In genomic region chr20:23832775-23833508, GRCh38 we compare ENCODE assay signal across 24 cellular contexts. TPM values are rescaled to one million over a fixed set of nuclear protein-coding genes. Genes with fewer than 3 reads are reported as not detected.
DNase-seq lines count a peak whose midpoint lies in the region; ATAC-seq and TF ChIP-seq lines count a peak whose summit lies in the region.
"Had no signal": no experiment of that assay in that cellular context is flagged by ENCODE, and none has a peak within 500 bp of the region (broad histone marks: within the 10 kb centered on the region; RNA-seq: fewer than 3 reads in every experiment).

No MANE protein-coding gene starts in this region.

- TF ChIP-seq POLR2A in gastroesophageal sphincter (IDR thresholded peaks at IDR 0.05) = no peak

- H3K27ac ChIP-seq in DND-41 (ENCODE audit: low read length) (no peak overlapping the region), VCaP (peak overlapping the region; percentile 86), gastroesophageal sphincter (no peak overlapping the region), OCI-LY7 (ENCODE audit: low read depth, low read length, poor library complexity, severe bottlenecking) (no peak overlapping the region)
- H3K27ac ChIP-seq: A549; BLaER1 treated with 17β-estradiol and CSF1 and Interleukin-3, amounts not matched to agents 10 nM and 100 nM; Peyer's patch had no signal

- H3K9me2 ChIP-seq in OCI-LY7 (ENCODE audit: insufficient read depth, low read length) = no peaks in the 10 kb centered on the region

- H3K27me3 ChIP-seq in DND-41 (ENCODE audit: insufficient read depth, low read length, poor library complexity) = no peaks in the 10 kb centered on the region
- H3K27me3 ChIP-seq in gastroesophageal sphincter = peaks cover 6% of the 10 kb centered on the region
- H3K27me3 ChIP-seq: BLaER1 treated with 17β-estradiol and CSF1 and Interleukin-3, amounts not matched to agents 10 nM and 100 nM; Peyer's patch had no signal

- WGBS in gastroesophageal sphincter (ENCODE audit: low coverage in 1 of 2), 2 donors = 48 to 68% methylated on average over 2 to 3 of the region's 3 CpGs

- H3K36me3 ChIP-seq in DND-41 (ENCODE audit: insufficient read depth, low read length) (no peaks in the 10 kb centered on the region), gastroesophageal sphincter (no peaks in the 10 kb centered on the region), OCI-LY7 (ENCODE audit: insufficient read depth, low read length) (no peaks in the 10 kb centered on the region)
- H3K36me3 ChIP-seq: BLaER1 treated with 17β-estradiol and CSF1 and Interleukin-3, amounts not matched to agents 10 nM and 100 nM; Peyer's patch had no signal

- no peak overlapping the region for H3K9ac ChIP-seq in DND-41 (ENCODE audit: low read depth, low read length)
- H3K9ac ChIP-seq: BLaER1 treated with 17β-estradiol and CSF1 and Interleukin-3, amounts not matched to agents 10 nM and 100 nM had no signal

- no peak overlapping the region for H2AFZ ChIP-seq in DND-41 (ENCODE audit: low read depth, low read length)
- no peak overlapping the region for H2AFZ ChIP-seq in OCI-LY7 (ENCODE audit: low read length)

- H3K4me1 ChIP-seq in DND-41 (ENCODE audit: insufficient read depth, low read length) (no peaks in the 10 kb centered on the region), gastroesophageal sphincter (no peaks in the 10 kb centered on the region), OCI-LY7 (ENCODE audit: insufficient read depth, low read length, poor library complexity, severe bottlenecking) (no peaks in the 10 kb centered on the region)
- H3K4me1 ChIP-seq: Peyer's patch had no signal

- POLR2A ChIA-PET in OCI-LY7 (lab: Charles Lee) = interaction anchor here (0.7 kb wide), 1 partner anchor 13 kb away, joined by 3 read pairs; no protein-coding TSS in a partner anchor

- intact Hi-C loops in OCI-LY7 (cut with micrococcal nuclease; ENCODE audit: unreplicated experiment) = no loop called here

- H3K4me3 ChIP-seq in DND-41 (ENCODE audit: low read depth in 1 of 2, low read length in 2 of 2) = no peak overlapping the region
- no peak overlapping the region for H3K4me3 ChIP-seq in gastroesophageal sphincter
- no peak overlapping the region for H3K4me3 ChIP-seq in OCI-LY7 (ENCODE audit: low read depth, low read length, poor library complexity, severe bottlenecking)
- H3K4me3 ChIP-seq: A549; BLaER1 treated with 17β-estradiol and CSF1 and Interleukin-3, amounts not matched to agents 10 nM and 100 nM; Peyer's patch had no signal

- DNase-seq in A172 (ENCODE audit: low spot score) (peak; percentile 21), DND-41 (no peak), OCI-LY7 (ENCODE audit: low spot score) (no peak)
- DNase-seq: CD8-positive, alpha-beta memory T cell; DMS79; H9; IMR-90; NCI-H1048; NCI-H1436; NCI-H1930; NCI-H226; NCI-H524; NCI-H82; Peyer's patch; Right ventricle myocardium superior had no signal

- TF ChIP-seq EP300 in gastroesophageal sphincter (IDR thresholded peaks at IDR 0.05) = no peak

- CTCF ChIA-PET in OCI-LY7 (lab: Charles Lee; ENCODE audit: unreplicated experiment) = no interaction called here

- no peaks in the 10 kb centered on the region for H3K9me3 ChIP-seq in DND-41 (ENCODE audit: insufficient read depth, low read length, severe bottlenecking)
- no peaks in the 10 kb centered on the region for H3K9me3 ChIP-seq in gastroesophageal sphincter
- no peaks in the 10 kb centered on the region for H3K9me3 ChIP-seq in OCI-LY7 (ENCODE audit: low read length)
- H3K9me3 ChIP-seq: A549, Peyer's patch had no signal

- H3K4me2 ChIP-seq in DND-41 (ENCODE audit: insufficient read depth, low read length) = no peak overlapping the region
- no peak overlapping the region for H3K4me2 ChIP-seq in OCI-LY7 (ENCODE audit: low read length)
- H3K4me2 ChIP-seq: A549 had no signal

- H3K79me2 ChIP-seq in DND-41 (ENCODE audit: insufficient read depth, low read length) (no peaks in the 10 kb centered on the region), OCI-LY7 (ENCODE audit: insufficient read depth, low read depth, low read length) (no peaks in the 10 kb centered on the region)

- H4K20me1 ChIP-seq in DND-41 (ENCODE audit: insufficient read depth, low read length) (no peaks in the 10 kb centered on the region), OCI-LY7 (ENCODE audit: insufficient read depth, low read length) (no peaks in the 10 kb centered on the region)
- H4K20me1 ChIP-seq: BLaER1 treated with 17β-estradiol and CSF1 and Interleukin-3, amounts not matched to agents 10 nM and 100 nM had no signal

- BruUV-seq in OCI-LY7 (replicated peaks; lab: Mats Ljungman, UMichigan) = no TSS peak

- TF ChIP-seq CTCF in DND-41 (IDR thresholded peaks at IDR 0.05; ENCODE audit: borderline replicate concordance, extremely low read depth, low read length, poor library complexity, severe bottlenecking) (no peak), VCaP (conservative IDR thresholded peaks at IDR 0.05) (no peak), gastroesophageal sphincter (IDR thresholded peaks at IDR 0.05) (no peak), OCI-LY7 (conservative IDR thresholded peaks at IDR 0.05; ENCODE audit: low read length) (no peak)

- ATAC-seq in DND-41 (ENCODE audit: insufficient read depth, low read depth) (peak; percentile 52; the same call in 1 of the 3 replicates), gastroesophageal sphincter (peak; percentile 51), HG02852 (IDR thresholded peaks at IDR 0.05; ENCODE audit: unreplicated experiment) (no peak), HG02981 (IDR thresholded peaks at IDR 0.05; ENCODE audit: unreplicated experiment) (no peak), GM18519 (IDR thresholded peaks at IDR 0.05; ENCODE audit: low FRiP score, unreplicated experiment) (no peak)

RNA-seq across cellular contexts. Expression of gene CST2, which starts 6.4 kb away (rescaled TPM):
- not detected in 2 replicates for total RNA-seq in A172 (2014; rRNA removed; shearing (Covaris generic))
- total RNA-seq in gastroesophageal sphincter = under 1 TPM in 2 of 4 donors, not detected in 2; 0.54 to 0.87 TPM
- not detected in 2 replicates for total RNA-seq in OCI-LY7 (2014; rRNA removed; shearing (Covaris generic))
- total RNA-seq in OCI-LY7 (2022) = not detected in 2 replicates
- total RNA-seq: CD8-positive, alpha-beta memory T cell; H9; HT1080; IMR-90; M059J; Peyer's patch; Right ventricle myocardium superior had no signal

RNA-seq across cellular contexts. Expression of gene CST5, which starts 46.6 kb away (rescaled TPM):
- total RNA-seq in A172 (2014; rRNA removed; shearing (Covaris generic)) = not detected in 2 replicates
- total RNA-seq in gastroesophageal sphincter (1 to 10 TPM in 1 of 4 donors, not detected in 3; 1.9 TPM), OCI-LY7 (2022) (not detected in 2 replicates)
- not detected in 2 replicates for total RNA-seq in OCI-LY7 (2014; rRNA removed; shearing (Covaris generic))
- total RNA-seq: CD8-positive, alpha-beta memory T cell; H9; HT1080; IMR-90; M059J; Peyer's patch; Right ventricle myocardium superior had no signal

Comparison
In these comparisons a context has a peak if more than half of its experiments do, and no peak if none do; other contexts are left out.
1. ATAC-seq: peak in DND-41 (single experiment) and gastroesophageal sphincter (single experiment); none in HG02852 (single experiment), HG02981 (single experiment) and GM18519 (single experiment).